Comparison of ENCODE assay signal across 3 cellular contexts in the genomic region with DNA sequence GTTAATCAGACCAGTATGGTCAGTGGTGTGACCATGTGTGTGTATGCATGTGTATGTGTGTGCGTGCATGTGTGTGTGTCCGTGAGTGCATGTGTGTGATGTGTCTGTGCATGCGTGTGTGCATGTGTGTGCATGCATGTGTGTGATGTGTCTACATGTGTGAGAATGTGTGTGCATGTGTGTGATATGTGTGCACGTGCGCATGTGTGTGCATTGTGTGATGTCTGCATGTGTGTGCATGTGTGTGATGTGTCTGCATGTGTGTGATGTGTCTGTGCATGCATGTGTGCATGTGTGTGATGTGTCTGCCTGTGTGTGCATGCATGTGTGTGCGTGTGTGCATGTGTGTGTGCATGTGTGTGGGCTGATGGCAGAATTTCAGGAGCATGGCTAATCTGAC.
TF ChIP-seq lines count a peak whose summit lies in the region.

No MANE protein-coding gene starts in this region.

TF ChIP-seq in A549, 52 proteins besides CTCF, POLR2A, EP300 and RAD21:
- TF ChIP-seq CEBPB (IDR thresholded peaks at IDR 0.05), result no peak
- TF ChIP-seq JUN (IDR thresholded peaks at IDR 0.05), result no peak
TF ChIP-seq in A549: peak in this region for 0.

TF ChIP-seq in GM23338, 12 proteins besides CTCF, POLR2A, EP300 and RAD21:
- TF ChIP-seq NANOG (IDR thresholded peaks at IDR 0.05; ENCODE audit: borderline replicate concordance) (no peak), EZH2 (IDR thresholded peaks at IDR 0.05; ENCODE audit: low read depth, unreplicated experiment) (no peak), ZNF114 (CRISPR knock-in tag; IDR thresholded peaks at IDR 0.05) (no peak), ZNF462 (CRISPR knock-in tag; IDR thresholded peaks at IDR 0.05) (no peak), ETS1 (IDR thresholded peaks at IDR 0.05) (no peak), STAT1 (IDR thresholded peaks at IDR 0.05; ENCODE audit: unreplicated experiment) (no peak)

TF ChIP-seq in GM12878, 131 proteins besides CTCF, POLR2A, EP300 and RAD21:
- TF ChIP-seq TCF3 (IDR thresholded peaks at IDR 0.05; ENCODE audit: borderline replicate concordance, insufficient read depth, low read depth, low read length) (peak; percentile 52; the same call in 1 of the 2 replicates), NR2C2 (IDR thresholded peaks at IDR 0.05; ENCODE audit: borderline replicate concordance, control insufficient read depth, insufficient read length, low read depth) (peak; percentile 39), SMAD5 (IDR thresholded peaks at IDR 0.05; ENCODE audit: low read depth) (no peak)
- TF ChIP-seq, protein P1, sequence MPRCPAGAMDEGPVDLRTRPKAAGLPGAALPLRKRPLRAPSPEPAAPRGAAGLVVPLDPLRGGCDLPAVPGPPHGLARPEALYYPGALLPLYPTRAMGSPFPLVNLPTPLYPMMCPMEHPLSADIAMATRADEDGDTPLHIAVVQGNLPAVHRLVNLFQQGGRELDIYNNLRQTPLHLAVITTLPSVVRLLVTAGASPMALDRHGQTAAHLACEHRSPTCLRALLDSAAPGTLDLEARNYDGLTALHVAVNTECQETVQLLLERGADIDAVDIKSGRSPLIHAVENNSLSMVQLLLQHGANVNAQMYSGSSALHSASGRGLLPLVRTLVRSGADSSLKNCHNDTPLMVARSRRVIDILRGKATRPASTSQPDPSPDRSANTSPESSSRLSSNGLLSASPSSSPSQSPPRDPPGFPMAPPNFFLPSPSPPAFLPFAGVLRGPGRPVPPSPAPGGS (IDR thresholded peaks at IDR 0.05; ENCODE audit: borderline replicate concordance, insufficient read depth, low read depth, low read length, poor library complexity, severe bottlenecking), result peak; percentile 90
